Comparison of ENCODE assay signal across 15 cellular contexts in the genomic region with DNA sequence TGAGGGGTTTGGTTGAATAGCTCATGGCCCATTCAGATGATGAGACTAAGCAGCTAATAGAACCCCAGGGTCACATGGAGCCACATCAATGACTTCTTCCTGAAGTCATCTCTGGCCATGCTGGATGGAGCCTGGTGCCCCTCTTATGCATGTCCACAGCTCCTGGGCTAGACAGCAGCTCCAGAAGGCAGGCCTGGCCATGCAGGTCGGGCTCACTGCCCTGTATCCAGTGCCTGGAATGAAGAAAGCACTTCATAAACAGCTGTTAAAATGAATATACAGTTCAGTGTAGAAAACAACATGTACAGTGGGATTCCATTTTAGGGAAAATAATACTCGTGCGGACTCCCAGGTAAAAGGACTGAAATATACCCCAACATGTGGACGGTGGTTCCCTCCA.
"Had no signal": no experiment of that assay in that cellular context is flagged by ENCODE, and none has a peak within 500 bp of the region (broad histone marks: within the 10 kb centered on the region; RNA-seq: fewer than 3 reads in every experiment).

No MANE protein-coding gene starts in this region.

- H3K9me3 Mint-ChIP-seq: activated naive CD8-positive, alpha-beta T cell treated with anti-CD3 and anti-CD28 coated beads, Interleukin-2, amount 10 ng/mL, durations not matched to agents 7 days and 5 days; memory B cell; nephron progenitor cell had no signal

- H3K36me3 Mint-ChIP-seq: activated naive CD8-positive, alpha-beta T cell treated with anti-CD3 and anti-CD28 coated beads, Interleukin-2, amount 10 ng/mL, durations not matched to agents 7 days and 5 days; memory B cell had no signal

- H3K27me3 ChIP-seq: breast epithelium, colonic mucosa, stomach, upper lobe of left lung had no signal

- H3K4me1 ChIP-seq: breast epithelium, colonic mucosa, psoas muscle, upper lobe of left lung had no signal

- H3K4me3 Mint-ChIP-seq: activated naive CD8-positive, alpha-beta T cell treated with anti-CD3 and anti-CD28 coated beads, Interleukin-2, amount 10 ng/mL, durations not matched to agents 7 days and 5 days; memory B cell; nephron progenitor cell had no signal

- ATAC-seq: psoas muscle had no signal

- H3K27ac Mint-ChIP-seq: activated naive CD8-positive, alpha-beta T cell treated with anti-CD3 and anti-CD28 coated beads, Interleukin-2, amount 10 ng/mL, durations not matched to agents 7 days and 5 days; memory B cell had no signal

- H3K27ac ChIP-seq: breast epithelium, colonic mucosa, psoas muscle, upper lobe of left lung had no signal

- H3K9me3 ChIP-seq: breast epithelium, colonic mucosa, psoas muscle, stomach, upper lobe of left lung had no signal

- DNase-seq: activated CD4-positive, alpha-beta T cell treated with anti-CD3 and anti-CD28 coated beads, Interleukin-2, amount 50 U/mL, for 48 hours; activated naive CD8-positive, alpha-beta T cell treated with anti-CD3 and anti-CD28 coated beads, Interleukin-2, amount 10 ng/mL, durations not matched to agents 7 days and 5 days; aorta; colonic mucosa; hypothalamus; nephron progenitor cell; psoas muscle; SIG-M5; stimulated activated CD4-positive, alpha-beta T cell treated with anti-CD3 and anti-CD28 coated beads, Interleukin-15, amount 100 ng/mL, for 24 hours; stimulated activated CD4-positive, alpha-beta T cell treated with anti-CD3 and anti-CD28 coated beads, Interleukin-4, amount 100 ng/mL, for 24 hours; stomach; T-helper 2 cell; upper lobe of left lung had no signal
